ENCODE assay signal across 8 cellular contexts in the genomic region with DNA sequence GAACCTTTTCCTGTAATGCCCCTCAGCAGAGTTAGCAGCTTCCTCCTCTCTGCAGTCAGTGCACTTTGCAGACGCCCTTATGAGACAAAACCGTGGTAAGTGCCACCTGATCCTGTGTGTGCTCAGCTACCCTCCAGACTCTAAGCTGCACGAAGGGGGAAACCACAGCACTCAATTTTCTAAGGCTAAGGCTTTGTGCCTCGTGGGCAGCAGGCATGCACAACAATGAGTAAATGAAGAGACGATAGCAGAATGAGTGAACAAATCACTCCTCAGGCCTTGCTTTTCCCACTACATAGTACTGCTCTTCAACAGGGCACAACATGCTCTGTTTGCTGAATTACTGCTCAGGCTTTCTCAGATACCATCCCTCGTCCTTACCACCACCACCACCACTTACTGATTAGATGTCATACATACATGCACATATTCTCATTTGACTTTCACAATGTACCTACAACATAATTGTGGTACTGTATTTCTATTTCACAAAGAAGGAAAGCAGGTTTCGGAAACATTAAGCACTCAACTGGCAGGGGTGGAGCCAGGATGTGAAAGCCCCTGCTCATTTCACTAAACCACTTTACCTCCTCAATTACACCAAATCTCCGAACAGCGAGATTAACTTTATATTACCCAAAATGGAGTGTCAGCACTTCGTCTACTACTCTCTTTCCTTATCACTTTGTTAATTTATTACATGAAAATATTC.
DNase-seq lines count a peak whose midpoint lies in the region; ATAC-seq and TF ChIP-seq lines count a peak whose summit lies in the region.

No MANE protein-coding gene starts in this region.

- H3K27me3 ChIP-seq in lower lobe of right lung (ENCODE audit: low read depth) (no peaks in the 10 kb centered on the region), aorta (ENCODE audit: control insufficient read depth in 1 of 2, insufficient read depth in 2 of 2, low read length in 1 of 2) (no peaks in the 10 kb centered on the region)

- WGBS in aorta, 2 donors = 80 to 84% methylated on average over 10 of the region's 10 CpGs

- H3K9me3 ChIP-seq in lower lobe of right lung (no peaks in the 10 kb centered on the region), aorta (ENCODE audit: control insufficient read depth, low read length) (no peaks in the 10 kb centered on the region)

- H3K27ac ChIP-seq in lower lobe of right lung (peak overlapping the region; percentile 39), aorta (ENCODE audit: low read depth in 1 of 2, low read length in 2 of 2) (no peak overlapping the region)

- DNase-seq in NCI-H1092 (lab: John Stamatoyannopoulos, UW) (peak; percentile 24), lower lobe of right lung (no peak), aorta (peak in 1 of 2 donors; percentile 45), posterior cingulate gyrus (no peak), DMS 273 treated with DMSO at 0.1 percent for 48 hours (lab: John Stamatoyannopoulos, UW) (no peak)
- DNase-seq in activated CD8-positive, alpha-beta memory T cell treated with anti-CD3 and anti-CD28 coated beads, Interleukin-2, amount 50 U/mL, for 48 hours = peak; percentile 65

- TF ChIP-seq CTCF in lower lobe of right lung (IDR thresholded peaks at IDR 0.05) = no peak

- ATAC-seq in GM18517 (IDR thresholded peaks at IDR 0.05; ENCODE audit: unreplicated experiment) (peak; percentile 74), HG02571 (IDR thresholded peaks at IDR 0.05; ENCODE audit: unreplicated experiment) (peak; percentile 69), lower lobe of right lung (peak; percentile 80 to 85), aorta (ENCODE audit: low FRiP score) (peak; percentile 22)

- H3K4me3 ChIP-seq in lower lobe of right lung (no peak overlapping the region), aorta (ENCODE audit: low read length in 2 of 2) (no peak overlapping the region)

- intact Hi-C loops in lower lobe of right lung (cut with DNase I) (no loop called here), aorta (cut with DNase I) (no loop called here), posterior cingulate gyrus (cut with DNase I) (no loop called here)

- no peaks in the 10 kb centered on the region for H3K36me3 ChIP-seq in lower lobe of right lung
- H3K36me3 ChIP-seq in aorta (ENCODE audit: control insufficient read depth in 1 of 2, insufficient read depth in 2 of 2, low read length in 1 of 2) = no peaks in the 10 kb centered on the region

- H3K4me1 ChIP-seq in lower lobe of right lung (peaks cover 30% of the 10 kb centered on the region), aorta (ENCODE audit: control insufficient read depth in 1 of 2, insufficient read depth in 2 of 2, low read length in 2 of 2) (no peaks in the 10 kb centered on the region)

Comparison
In these comparisons a context has a peak if more than half of its experiments do, and no peak if none do; other contexts are left out.
1. ATAC-seq: peak in every context shown above with its lines; median percentile 82 in lower lobe of right lung; 74 in GM18517; 69 in HG02571; 22 in aorta.
2. DNase-seq: peak in NCI-H1092 (single experiment) and activated CD8-positive, alpha-beta memory T cell treated with anti-CD3 and anti-CD28 coated beads, Interleukin-2, amount 50 U/mL, for 48 hours (single experiment); none in lower lobe of right lung (single experiment), posterior cingulate gyrus (0 of 10) and DMS 273 treated with DMSO at 0.1 percent for 48 hours (single experiment).